ENCODE assay signal across 1 cellular context in the genomic region with DNA sequence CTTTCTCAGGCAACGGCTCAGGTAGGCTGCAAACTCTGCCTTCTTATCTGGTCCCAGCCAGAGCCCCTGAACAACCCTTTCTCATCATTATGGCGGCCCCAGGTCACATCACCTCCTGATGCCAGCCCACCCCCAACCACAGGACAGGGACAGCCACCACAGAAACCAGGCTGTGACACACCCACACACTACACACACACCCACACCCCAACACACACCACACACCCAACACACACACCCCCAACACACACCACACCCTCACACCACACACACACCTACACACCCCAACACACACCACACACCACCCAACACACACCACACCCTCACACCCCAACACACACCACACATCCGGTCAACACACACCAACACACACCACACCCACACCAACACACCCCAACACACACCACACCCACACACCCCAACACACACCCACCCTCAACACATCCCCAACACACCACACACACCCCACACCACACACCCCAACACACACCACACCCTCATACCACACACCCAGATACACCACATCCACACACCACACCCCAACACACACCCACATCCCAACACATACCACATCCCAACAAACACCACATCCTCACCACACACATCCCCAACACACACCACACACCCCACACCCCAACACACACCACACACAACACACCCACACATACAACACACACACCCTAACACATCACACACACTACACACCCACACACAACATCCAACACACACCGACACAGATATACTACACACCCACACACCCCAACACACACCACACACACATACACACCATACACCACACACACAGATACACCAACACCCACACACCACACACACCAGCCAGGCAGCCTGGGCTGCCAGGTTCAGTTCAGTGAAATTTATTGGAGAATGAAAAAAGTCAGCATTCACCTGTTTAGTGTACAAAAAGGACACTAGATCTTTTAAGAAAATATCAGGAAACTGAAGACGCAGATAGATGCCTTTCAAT.
TF ChIP-seq lines count a peak whose summit lies in the region.

No MANE protein-coding gene starts in this region.

TF ChIP-seq in HEK293, 187 proteins besides CTCF, POLR2A, EP300 and RAD21 (continues in another document):
- TF ChIP-seq ELK4 (IDR thresholded peaks at IDR 0.05; ENCODE audit: borderline replicate concordance, low read depth, low read length), result no peak
- no peak for TF ChIP-seq ZNF629 (tag by site-specific recombination; IDR thresholded peaks at IDR 0.05)
- TF ChIP-seq ZBTB49 (tag by site-specific recombination; IDR thresholded peaks at IDR 0.05; ENCODE audit: low read depth), result no peak
- TF ChIP-seq KLF10 (tag by site-specific recombination; IDR thresholded peaks at IDR 0.05), result no peak
- TF ChIP-seq OVOL3 (tag by site-specific recombination; IDR thresholded peaks at IDR 0.05), result no peak
- TF ChIP-seq ZNF239 (tag by site-specific recombination; IDR thresholded peaks at IDR 0.05), result no peak
- no peak for TF ChIP-seq ZNF558 (tag by site-specific recombination; IDR thresholded peaks at IDR 0.05)
- TF ChIP-seq BCL11A (tag by site-specific recombination; IDR thresholded peaks at IDR 0.05; ENCODE audit: low read depth), result peak; percentile 41; the same call in 1 of the 2 replicates
- TF ChIP-seq ZBTB21 (tag by site-specific recombination; IDR thresholded peaks at IDR 0.05), result no peak
- no peak for TF ChIP-seq ZIC2 (tag by site-specific recombination; IDR thresholded peaks at IDR 0.05)
- no peak for TF ChIP-seq ZNF561 (tag by site-specific recombination; IDR thresholded peaks at IDR 0.05; ENCODE audit: borderline replicate concordance)
- TF ChIP-seq BCL11B (tag by site-specific recombination; IDR thresholded peaks at IDR 0.05; ENCODE audit: low read depth), result peak; percentile 57; the same call in 1 of the 2 replicates
- peak; percentile 96 for TF ChIP-seq ZFHX2 (tag by site-specific recombination; conservative IDR thresholded peaks at IDR 0.05)
- TF ChIP-seq ZBTB8A (tag by site-specific recombination; IDR thresholded peaks at IDR 0.05), result no peak
- 0 out of 2 replicates have a peak, but pooled peaks have one; percentile 37 for TF ChIP-seq KLF7 (tag by site-specific recombination; IDR thresholded peaks at IDR 0.05; ENCODE audit: borderline replicate concordance)
- TF ChIP-seq KLF9 (tag by site-specific recombination; IDR thresholded peaks at IDR 0.05; ENCODE audit: low read depth), result peak; percentile 95
- TF ChIP-seq ZNF335 (tag by site-specific recombination; conservative IDR thresholded peaks at IDR 0.05), result no peak
- no peak for TF ChIP-seq ZNF184 (tag by site-specific recombination; IDR thresholded peaks at IDR 0.05)
- TF ChIP-seq GLIS1 (tag by site-specific recombination; IDR thresholded peaks at IDR 0.05), result no peak
- no peak for TF ChIP-seq MEIS1 (CRISPR knock-in tag; IDR thresholded peaks at IDR 0.05; ENCODE audit: borderline replicate concordance)
- no peak for TF ChIP-seq YY2 (tag by site-specific recombination; IDR thresholded peaks at IDR 0.05)
- TF ChIP-seq ZNF354C (tag by site-specific recombination; IDR thresholded peaks at IDR 0.05; ENCODE audit: borderline replicate concordance, low read depth), result no peak
- TF ChIP-seq ZEB2 (tag by site-specific recombination; IDR thresholded peaks at IDR 0.05), result no peak
- no peak for TF ChIP-seq ZNF24 (tag by site-specific recombination; IDR thresholded peaks at IDR 0.05)
- 0 out of 2 replicates have a peak, but pooled peaks have one; percentile 19 for TF ChIP-seq ZNF707 (tag by site-specific recombination; IDR thresholded peaks at IDR 0.05)
- TF ChIP-seq ZNF670 (tag by site-specific recombination; IDR thresholded peaks at IDR 0.05; ENCODE audit: low read depth), result no peak
- TF ChIP-seq HOXC10 (CRISPR knock-in tag; IDR thresholded peaks at IDR 0.05), result no peak
- no peak for TF ChIP-seq ZNF202 (tag by site-specific recombination; IDR thresholded peaks at IDR 0.05; ENCODE audit: borderline replicate concordance)
- TF ChIP-seq ZNF792 (tag by site-specific recombination; IDR thresholded peaks at IDR 0.05), result no peak
- no peak for TF ChIP-seq ZNF292 (tag by site-specific recombination; IDR thresholded peaks at IDR 0.05; ENCODE audit: borderline replicate concordance, low read depth)
- no peak for TF ChIP-seq OSR2 (tag by site-specific recombination; IDR thresholded peaks at IDR 0.05)
- TF ChIP-seq ZNF449 (tag by site-specific recombination; IDR thresholded peaks at IDR 0.05), result no peak
- no peak for TF ChIP-seq TCF7L2 (IDR thresholded peaks at IDR 0.05; ENCODE audit: borderline replicate concordance, low read depth, low read length)
- TF ChIP-seq, protein P1, sequence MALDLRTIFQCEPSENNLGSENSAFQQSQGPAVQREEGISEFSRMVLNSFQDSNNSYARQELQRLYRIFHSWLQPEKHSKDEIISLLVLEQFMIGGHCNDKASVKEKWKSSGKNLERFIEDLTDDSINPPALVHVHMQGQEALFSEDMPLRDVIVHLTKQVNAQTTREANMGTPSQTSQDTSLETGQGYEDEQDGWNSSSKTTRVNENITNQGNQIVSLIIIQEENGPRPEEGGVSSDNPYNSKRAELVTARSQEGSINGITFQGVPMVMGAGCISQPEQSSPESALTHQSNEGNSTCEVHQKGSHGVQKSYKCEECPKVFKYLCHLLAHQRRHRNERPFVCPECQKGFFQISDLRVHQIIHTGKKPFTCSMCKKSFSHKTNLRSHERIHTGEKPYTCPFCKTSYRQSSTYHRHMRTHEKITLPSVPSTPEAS (tag by site-specific recombination; IDR thresholded peaks at IDR 0.05), result peak; percentile 15; the same call in 1 of the 2 replicates
- TF ChIP-seq, protein P2, sequence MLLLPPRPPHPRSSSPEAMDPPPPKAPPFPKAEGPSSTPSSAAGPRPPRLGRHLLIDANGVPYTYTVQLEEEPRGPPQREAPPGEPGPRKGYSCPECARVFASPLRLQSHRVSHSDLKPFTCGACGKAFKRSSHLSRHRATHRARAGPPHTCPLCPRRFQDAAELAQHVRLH (tag by site-specific recombination; IDR thresholded peaks at IDR 0.05), result no peak
- TF ChIP-seq ZNF658 (tag by site-specific recombination; IDR thresholded peaks at IDR 0.05), result no peak
- TF ChIP-seq EGR2 (tag by site-specific recombination; IDR thresholded peaks at IDR 0.05; ENCODE audit: low read depth), result peak; percentile 95
- no peak for TF ChIP-seq ZBTB26 (tag by site-specific recombination; optimal IDR thresholded peaks at IDR 0.05)
- no peak for TF ChIP-seq SP2 (tag by site-specific recombination; IDR thresholded peaks at IDR 0.05)
- no peak for TF ChIP-seq KLF16 (tag by site-specific recombination; IDR thresholded peaks at IDR 0.05)
- no peak for TF ChIP-seq ZNF155 (tag by site-specific recombination; IDR thresholded peaks at IDR 0.05)
- TF ChIP-seq ZNF391 (tag by site-specific recombination; IDR thresholded peaks at IDR 0.05; ENCODE audit: borderline replicate concordance, low read depth), result 0 out of 2 replicates have a peak, but pooled peaks have one; percentile 33
- TF ChIP-seq ZBTB17 (tag by site-specific recombination; IDR thresholded peaks at IDR 0.05), result no peak
- peak; percentile 39; the same call in 1 of the 2 replicates for TF ChIP-seq ZBTB10 (tag by site-specific recombination; IDR thresholded peaks at IDR 0.05)
- peak; percentile 97 for TF ChIP-seq KLF1 (tag by site-specific recombination; IDR thresholded peaks at IDR 0.05)
- TF ChIP-seq, protein P3, sequence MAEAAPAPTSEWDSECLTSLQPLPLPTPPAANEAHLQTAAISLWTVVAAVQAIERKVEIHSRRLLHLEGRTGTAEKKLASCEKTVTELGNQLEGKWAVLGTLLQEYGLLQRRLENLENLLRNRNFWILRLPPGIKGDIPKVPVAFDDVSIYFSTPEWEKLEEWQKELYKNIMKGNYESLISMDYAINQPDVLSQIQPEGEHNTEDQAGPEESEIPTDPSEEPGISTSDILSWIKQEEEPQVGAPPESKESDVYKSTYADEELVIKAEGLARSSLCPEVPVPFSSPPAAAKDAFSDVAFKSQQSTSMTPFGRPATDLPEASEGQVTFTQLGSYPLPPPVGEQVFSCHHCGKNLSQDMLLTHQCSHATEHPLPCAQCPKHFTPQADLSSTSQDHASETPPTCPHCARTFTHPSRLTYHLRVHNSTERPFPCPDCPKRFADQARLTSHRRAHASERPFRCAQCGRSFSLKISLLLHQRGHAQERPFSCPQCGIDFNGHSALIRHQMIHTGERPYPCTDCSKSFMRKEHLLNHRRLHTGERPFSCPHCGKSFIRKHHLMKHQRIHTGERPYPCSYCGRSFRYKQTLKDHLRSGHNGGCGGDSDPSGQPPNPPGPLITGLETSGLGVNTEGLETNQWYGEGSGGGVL (tag by site-specific recombination; IDR thresholded peaks at IDR 0.05), result no peak
- TF ChIP-seq ZFP41 (tag by site-specific recombination; IDR thresholded peaks at IDR 0.05; ENCODE audit: borderline replicate concordance), result no peak
- TF ChIP-seq ZNF121 (tag by site-specific recombination; IDR thresholded peaks at IDR 0.05), result no peak
- no peak for TF ChIP-seq ZNF785 (tag by site-specific recombination; IDR thresholded peaks at IDR 0.05)
- no peak for TF ChIP-seq PBX3 (CRISPR knock-in tag; IDR thresholded peaks at IDR 0.05)
- TF ChIP-seq ZNF501 (tag by site-specific recombination; IDR thresholded peaks at IDR 0.05), result no peak
- TF ChIP-seq ZSCAN16 (tag by site-specific recombination; IDR thresholded peaks at IDR 0.05), result no peak
